In genomic region chr13:30830638-30830965, GRCh38 we compare ENCODE assay signal across 26 cellular contexts.
DNase-seq lines count a peak whose midpoint lies in the region; ATAC-seq and TF ChIP-seq lines count a peak whose summit lies in the region.
"Had no signal": no experiment of that assay in that cellular context is flagged by ENCODE, and none has a peak within 500 bp of the region (broad histone marks: within the 10 kb centered on the region; RNA-seq: fewer than 3 reads in every experiment).

No MANE protein-coding gene starts in this region.

- H3K27me3 Mint-ChIP-seq in effector memory CD8-positive, alpha-beta T cell = peaks cover 29 to 44% of the 10 kb centered on the region in 2 donors
- H3K27me3 Mint-ChIP-seq in CD8-positive, alpha-beta T cell (ENCODE audit: low read depth) = peaks cover 4% of the 10 kb centered on the region
- H3K27me3 Mint-ChIP-seq: activated CD8-positive, alpha-beta memory T cell treated with anti-CD3 and anti-CD28 coated beads, Interleukin-2, amount 10 ng/mL, durations not matched to agents 7 days and 5 days had no signal

- peak overlapping the region in 1 of 2 donors; percentile 36 for H3K27ac Mint-ChIP-seq in effector memory CD8-positive, alpha-beta T cell
- no peak overlapping the region for H3K27ac Mint-ChIP-seq in CD8-positive, alpha-beta T cell
- H3K27ac Mint-ChIP-seq: activated CD8-positive, alpha-beta memory T cell treated with anti-CD3 and anti-CD28 coated beads, Interleukin-2, amount 10 ng/mL, durations not matched to agents 7 days and 5 days; CD4-positive, CD25-positive, alpha-beta regulatory T cell; GM23338 had no signal

- H3K27ac ChIP-seq in HCT116 (ENCODE audit: low read depth, low read length) (peak overlapping the region; percentile 65), PC-3 (ENCODE audit: low read length) (peak overlapping the region; percentile 75), epithelial cell of prostate (peak overlapping the region; percentile 84), smooth muscle cell (ENCODE audit: low read depth) (peak overlapping the region; percentile 93)
- H3K27ac ChIP-seq in CD8-positive, alpha-beta T cell (ENCODE audit: low read depth, low read length) = no peak overlapping the region
- H3K27ac ChIP-seq: adrenal gland, right atrium auricular region, suprapubic skin had no signal

- no peaks in the 10 kb centered on the region for H3K36me3 ChIP-seq in HCT116 (ENCODE audit: control insufficient read depth in 1 of 2, insufficient read depth in 2 of 2, low read length in 2 of 2)
- H3K36me3 ChIP-seq in PC-3 (ENCODE audit: low read depth, low read length) = no peaks in the 10 kb centered on the region
- no peaks in the 10 kb centered on the region for H3K36me3 ChIP-seq in smooth muscle cell (ENCODE audit: low read depth)
- H3K36me3 ChIP-seq in CD8-positive, alpha-beta T cell (ENCODE audit: insufficient read depth, low read length) = no peaks in the 10 kb centered on the region
- H3K36me3 ChIP-seq: adrenal gland, right atrium auricular region, suprapubic skin had no signal

- TF ChIP-seq RAD21 in HCT116 (IDR thresholded peaks at IDR 0.05; ENCODE audit: low read depth) = no peak

- H3K36me3 Mint-ChIP-seq in effector memory CD8-positive, alpha-beta T cell (ENCODE audit: insufficient read depth) = no peaks in the 10 kb centered on the region
- H3K36me3 Mint-ChIP-seq in CD8-positive, alpha-beta T cell = no peaks in the 10 kb centered on the region
- H3K36me3 Mint-ChIP-seq: activated CD8-positive, alpha-beta memory T cell treated with anti-CD3 and anti-CD28 coated beads, Interleukin-2, amount 10 ng/mL, durations not matched to agents 7 days and 5 days; CD4-positive, CD25-positive, alpha-beta regulatory T cell had no signal

- H3K4me1 ChIP-seq in HCT116 (ENCODE audit: control insufficient read depth in 1 of 2, insufficient read depth in 2 of 2, low read length in 2 of 2) (peaks cover 63 to 74% of the 10 kb centered on the region in 2 experiments), PC-3 (ENCODE audit: insufficient read depth, low read length) (peaks cover 48% of the 10 kb centered on the region), smooth muscle cell (ENCODE audit: low read depth) (peaks cover 6% of the 10 kb centered on the region)
- no peaks in the 10 kb centered on the region for H3K4me1 ChIP-seq in CD8-positive, alpha-beta T cell (ENCODE audit: insufficient read depth, low read length)
- H3K4me1 ChIP-seq: adrenal gland, right atrium auricular region had no signal

- peak overlapping the region; percentile 6; the same call in 1 of the 2 replicates for H3K9ac ChIP-seq in HCT116 (ENCODE audit: low read length)
- H3K9ac ChIP-seq in PC-3 (ENCODE audit: low read length) = no peak overlapping the region
- no peak overlapping the region for H3K9ac ChIP-seq in smooth muscle cell (ENCODE audit: low read depth)

- H3K4me1 Mint-ChIP-seq in effector memory CD8-positive, alpha-beta T cell (ENCODE audit: low read depth in 2 of 2) = peaks cover 0 to 9% of the 10 kb centered on the region in 2 donors
- no peaks in the 10 kb centered on the region for H3K4me1 Mint-ChIP-seq in CD8-positive, alpha-beta T cell (ENCODE audit: low read depth)
- H3K4me1 Mint-ChIP-seq: CD4-positive, CD25-positive, alpha-beta regulatory T cell had no signal

- H3F3A ChIP-seq in PC-3 (ENCODE audit: low read length, unreplicated experiment) (no peaks in the 10 kb centered on the region), smooth muscle cell (ENCODE audit: low read depth) (no peaks in the 10 kb centered on the region)

- WGBS in smooth muscle cell (ENCODE audit: low lambda C conversion rate) = 86% methylated on average over 1 of the region's 1 CpG

- DNase-seq in HCT116 (ENCODE audit: low read depth, low spot score) = peak; percentile 66
- peak; percentile 59 for DNase-seq in PC-3
- no peak for DNase-seq in epithelial cell of prostate (ENCODE audit: low read depth, low spot score)
- no peak for DNase-seq in smooth muscle cell (lab: John Stamatoyannopoulos, UW; ENCODE audit: unreplicated experiment)
- no peak for DNase-seq in left cardiac atrium
- DNase-seq in effector memory CD8-positive, alpha-beta T cell = no peak
- no peak for DNase-seq in CD8-positive, alpha-beta T cell
- DNase-seq: activated CD4-positive, CD25-positive, alpha-beta regulatory T cell; activated CD8-positive, alpha-beta memory T cell treated with anti-CD3 and anti-CD28 coated beads, Interleukin-2, amount 10 ng/mL, durations not matched to agents 7 days and 5 days; activated naive CD4-positive, alpha-beta T cell treated with Interleukin-2 at 50 U/mL for 16 hours; adrenal gland; CD4-positive, CD25-positive, alpha-beta regulatory T cell; glutamatergic neuron; KG1; NCI-H1436 treated with DMSO at 0.1 percent for 48 hours; NCI-H2107; SIG-M5; stimulated activated CD4-positive, alpha-beta T cell treated with anti-CD3 and anti-CD28 coated beads, Interleukin-12 subunit alpha, Interleukin-12 subunit beta, amount 100 ng/mL, for 4 hours; stimulated activated CD4-positive, alpha-beta T cell treated with anti-CD3 and anti-CD28 coated beads, Interleukin-4, amount 100 ng/mL, for 4 hours; stimulated activated naive CD4-positive, alpha-beta T cell; SW 1271 had no signal

- H3K9me3 ChIP-seq in HCT116 (ENCODE audit: control insufficient read depth in 1 of 2, insufficient read depth in 1 of 2, low read depth in 1 of 2, low read length in 2 of 2) (no peaks in the 10 kb centered on the region), PC-3 (ENCODE audit: low read length) (no peaks in the 10 kb centered on the region), smooth muscle cell (replicated peaks; ENCODE audit: low read depth) (no peaks in the 10 kb centered on the region)
- H3K9me3 ChIP-seq in CD8-positive, alpha-beta T cell (ENCODE audit: low read length) = no peaks in the 10 kb centered on the region
- H3K9me3 ChIP-seq: adrenal gland, right atrium auricular region, suprapubic skin had no signal

- no TSS peak for BruUV-seq in HCT116 (replicated peaks; lab: Mats Ljungman, UMichigan)
- no TSS peak for BruUV-seq in PC-3 (replicated peaks; lab: Mats Ljungman, UMichigan)

- H3K4me3 ChIP-seq in HCT116 (replicated peaks in 1 of 2; ENCODE audit: low read depth in 1 of 2, low read length in 2 of 2) (peak overlapping the region in 1 of 2 experiments; percentile 16; a peak in 1 of 4 replicates), PC-3 (ENCODE audit: low read length) (no peak overlapping the region), smooth muscle cell (no peak overlapping the region)
- H3K4me3 ChIP-seq in CD8-positive, alpha-beta T cell (ENCODE audit: low read depth, low read length) = no peak overlapping the region
- H3K4me3 ChIP-seq: adrenal gland, GM23338, right atrium auricular region, suprapubic skin had no signal

- intact Hi-C loops in HCT116 (cut with micrococcal nuclease) = no loop called here
- intact Hi-C loops in PC-3 (cut with micrococcal nuclease) = no loop called here
- intact Hi-C loops in left cardiac atrium (cut with DNase I) = no loop called here
- intact Hi-C loops in CD8-positive, alpha-beta T cell (cut with DNase I, micrococcal nuclease) = no loop called here

- ATAC-seq in HCT116 (peak; percentile 49), PC-3 (peak; percentile 40), left cardiac atrium (no peak)
- no peak for ATAC-seq in effector memory CD8-positive, alpha-beta T cell (replicated peaks)
- no peak for ATAC-seq in CD8-positive, alpha-beta T cell
- ATAC-seq: activated CD8-positive, alpha-beta memory T cell treated with anti-CD3 and anti-CD28 coated beads, Interleukin-2, amount 10 ng/mL, durations not matched to agents 7 days and 5 days; GM23338 had no signal

- H3K4me3 Mint-ChIP-seq in effector memory CD8-positive, alpha-beta T cell = no peak overlapping the region
- no peak overlapping the region for H3K4me3 Mint-ChIP-seq in CD8-positive, alpha-beta T cell
- H3K4me3 Mint-ChIP-seq: activated CD8-positive, alpha-beta memory T cell treated with anti-CD3 and anti-CD28 coated beads, Interleukin-2, amount 10 ng/mL, durations not matched to agents 7 days and 5 days; brain; CD4-positive, CD25-positive, alpha-beta regulatory T cell; GM23338; neural crest cell had no signal

- TF ChIP-seq POLR2A in HCT116 (IDR thresholded peaks at IDR 0.05; ENCODE audit: borderline replicate concordance, extremely low read depth, insufficient read depth, insufficient read length) = no peak

- POLR2A ChIA-PET in HCT116 (lab: Charles Lee) (interaction anchor here (0.9 kb wide), 1 partner anchor 40 kb away, joined by 3 read pairs; no protein-coding TSS in a partner anchor), PC-3 (lab: Charles Lee; ENCODE audit: unreplicated experiment) (no interaction called here)
- POLR2A ChIA-PET in CD8-positive, alpha-beta T cell (lab: Charles Lee) = no interaction called here

- H3K9me3 Mint-ChIP-seq in effector memory CD8-positive, alpha-beta T cell = no peaks in the 10 kb centered on the region
- no peaks in the 10 kb centered on the region for H3K9me3 Mint-ChIP-seq in CD8-positive, alpha-beta T cell
- H3K9me3 Mint-ChIP-seq: CD4-positive, CD25-positive, alpha-beta regulatory T cell; neural crest cell had no signal

- no peaks in the 10 kb centered on the region for H4K20me1 ChIP-seq in HCT116 (ENCODE audit: insufficient read depth)
- no peaks in the 10 kb centered on the region for H4K20me1 ChIP-seq in PC-3 (ENCODE audit: low read length)
- H4K20me1 ChIP-seq in smooth muscle cell (ENCODE audit: low read depth) = no peaks in the 10 kb centered on the region

- H3K4me2 ChIP-seq in HCT116 (ENCODE audit: low read length) (peak overlapping the region; percentile 84), PC-3 (ENCODE audit: low read length) (0 out of 2 replicates have a peak overlapping the region, but pooled peaks have one; percentile 12), smooth muscle cell (no peak overlapping the region)
- H3K4me2 ChIP-seq: GM23338 had no signal

- TF ChIP-seq CTCF in HCT116 (IDR thresholded peaks at IDR 0.05 in 2 of 3, conservative IDR thresholded peaks at IDR 0.05 in 1 of 3; ENCODE audit: borderline replicate concordance in 1 of 3, insufficient read depth in 1 of 3, low read depth in 2 of 3, low read length in 2 of 3) (no peak), PC-3 (conservative IDR thresholded peaks at IDR 0.05; ENCODE audit: low read depth, low read length) (no peak), smooth muscle cell (IDR thresholded peaks at IDR 0.05; ENCODE audit: borderline replicate concordance, insufficient read depth, poor library complexity, severe bottlenecking) (no peak)
- no peak for TF ChIP-seq CTCF in CD8-positive, alpha-beta T cell (IDR thresholded peaks at IDR 0.05)

- H3K27me3 ChIP-seq in HCT116 (ENCODE audit: insufficient read depth, low read length) = peaks cover 6% of the 10 kb centered on the region; the same call in 1 of the 2 replicates
- no peaks in the 10 kb centered on the region for H3K27me3 ChIP-seq in PC-3 (ENCODE audit: low read length)
- H3K27me3 ChIP-seq in smooth muscle cell (ENCODE audit: low read depth) = no peaks in the 10 kb centered on the region
- no peaks in the 10 kb centered on the region for H3K27me3 ChIP-seq in CD8-positive, alpha-beta T cell (ENCODE audit: insufficient read depth, low read length)
- H3K27me3 ChIP-seq: adrenal gland, right atrium auricular region, suprapubic skin had no signal

- no peak overlapping the region for H2AFZ ChIP-seq in HCT116 (ENCODE audit: low read depth, low read length, poor library complexity, severe bottlenecking)
- no peak overlapping the region for H2AFZ ChIP-seq in PC-3 (ENCODE audit: low read length)
- no peak overlapping the region for H2AFZ ChIP-seq in smooth muscle cell (ENCODE audit: low read depth)
- H2AFZ ChIP-seq: GM23338 had no signal

- RAD21 ChIA-PET in HCT116 (lab: Charles Lee; ENCODE audit: low non-redundant PET in 1 of 2, low total read pairs in 2 of 2, uncharacterized antibody in 2 of 2, unreplicated experiment in 2 of 2) = no interaction called here

- H3K9me2 ChIP-seq in HCT116 (ENCODE audit: insufficient read depth) (no peaks in the 10 kb centered on the region), PC-3 (replicated peaks; ENCODE audit: low read length) (no peaks in the 10 kb centered on the region)

- CTCF ChIA-PET in HCT116 (lab: Charles Lee) = interaction anchor here (0.8 kb wide), 1 partner anchor 149 kb away, joined by 3 read pairs; no protein-coding TSS in a partner anchor
- CTCF ChIA-PET in PC-3 (lab: Charles Lee) = no interaction called here
- CTCF ChIA-PET in CD8-positive, alpha-beta T cell (lab: Charles Lee) = no interaction called here

- H3K79me2 ChIP-seq in HCT116 (ENCODE audit: insufficient read depth, low read length) = no peaks in the 10 kb centered on the region
- H3K79me2 ChIP-seq in PC-3 (ENCODE audit: low read length) = no peaks in the 10 kb centered on the region
- H3K79me2 ChIP-seq in smooth muscle cell (ENCODE audit: low read depth) = no peaks in the 10 kb centered on the region

Comparison
In these comparisons a context has a peak if more than half of its experiments do, and no peak if none do; other contexts are left out.
1. ATAC-seq: peak in HCT116 (single experiment) and PC-3 (single experiment); none in left cardiac atrium (0 of 2), effector memory CD8-positive, alpha-beta T cell (single experiment) and CD8-positive, alpha-beta T cell (single experiment).
2. DNase-seq: peak in HCT116 (single experiment) and PC-3 (single experiment); none in epithelial cell of prostate (single experiment), smooth muscle cell (single experiment), left cardiac atrium (single experiment), effector memory CD8-positive, alpha-beta T cell (0 of 3) and CD8-positive, alpha-beta T cell (0 of 7).